ENCODE assay signal across 1 cellular context in the genomic region with DNA sequence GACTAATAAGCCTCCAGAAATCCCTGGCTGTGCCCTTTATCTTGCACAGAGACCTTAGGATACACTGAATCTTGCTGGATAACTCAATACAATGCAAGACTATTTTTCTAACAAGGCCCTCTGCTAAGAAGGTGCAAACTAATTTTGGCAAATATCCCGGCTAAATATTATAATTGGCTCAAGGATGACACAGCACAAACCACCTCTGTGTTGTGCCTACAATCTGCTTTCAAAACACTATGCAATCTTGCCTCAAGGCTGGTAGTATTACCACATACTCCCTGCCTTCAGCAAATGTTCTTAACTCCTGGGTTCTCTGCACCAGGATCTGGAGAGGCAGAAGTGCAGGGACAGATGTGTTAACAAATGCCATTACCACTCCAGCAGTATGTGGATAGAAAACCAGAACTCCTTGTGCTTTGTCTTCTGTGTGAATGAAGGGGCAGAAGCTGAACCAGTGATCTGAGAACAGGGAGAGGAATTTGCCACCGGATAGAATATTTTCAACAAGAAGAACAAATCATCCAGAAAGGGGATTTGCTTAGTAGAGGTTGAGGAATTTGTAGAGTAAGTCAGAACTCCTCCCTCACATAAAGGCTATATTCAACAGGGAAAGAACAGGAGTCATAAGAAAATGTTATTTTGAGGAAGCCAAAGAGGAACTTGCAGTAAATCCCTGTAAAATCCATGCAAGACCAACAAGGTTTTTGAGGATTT.
TF ChIP-seq lines count a peak whose summit lies in the region.

No MANE protein-coding gene starts in this region.

TF ChIP-seq in GM23338, 12 proteins besides CTCF, POLR2A, EP300 and RAD21 (continued from another document):
- TF ChIP-seq ZNF462 (CRISPR knock-in tag; IDR thresholded peaks at IDR 0.05) (no peak), CREB1 (CRISPR knock-in tag; IDR thresholded peaks at IDR 0.05; ENCODE audit: low read depth) (no peak), JUNB (IDR thresholded peaks at IDR 0.05; ENCODE audit: unreplicated experiment) (no peak), EZH2phosphoT487 (IDR thresholded peaks at IDR 0.05; ENCODE audit: unreplicated experiment) (no peak), STAT1 (IDR thresholded peaks at IDR 0.05; ENCODE audit: unreplicated experiment) (no peak), ZNF114 (CRISPR knock-in tag; IDR thresholded peaks at IDR 0.05) (no peak), ZNF331 (CRISPR knock-in tag; IDR thresholded peaks at IDR 0.05; ENCODE audit: low read depth) (no peak), EZH2 (IDR thresholded peaks at IDR 0.05; ENCODE audit: low read depth, unreplicated experiment) (no peak), NANOG (IDR thresholded peaks at IDR 0.05; ENCODE audit: borderline replicate concordance) (no peak), POLR2AphosphoS5 (IDR thresholded peaks at IDR 0.05; ENCODE audit: low read depth) (no peak)
- TF ChIP-seq, protein P1, sequence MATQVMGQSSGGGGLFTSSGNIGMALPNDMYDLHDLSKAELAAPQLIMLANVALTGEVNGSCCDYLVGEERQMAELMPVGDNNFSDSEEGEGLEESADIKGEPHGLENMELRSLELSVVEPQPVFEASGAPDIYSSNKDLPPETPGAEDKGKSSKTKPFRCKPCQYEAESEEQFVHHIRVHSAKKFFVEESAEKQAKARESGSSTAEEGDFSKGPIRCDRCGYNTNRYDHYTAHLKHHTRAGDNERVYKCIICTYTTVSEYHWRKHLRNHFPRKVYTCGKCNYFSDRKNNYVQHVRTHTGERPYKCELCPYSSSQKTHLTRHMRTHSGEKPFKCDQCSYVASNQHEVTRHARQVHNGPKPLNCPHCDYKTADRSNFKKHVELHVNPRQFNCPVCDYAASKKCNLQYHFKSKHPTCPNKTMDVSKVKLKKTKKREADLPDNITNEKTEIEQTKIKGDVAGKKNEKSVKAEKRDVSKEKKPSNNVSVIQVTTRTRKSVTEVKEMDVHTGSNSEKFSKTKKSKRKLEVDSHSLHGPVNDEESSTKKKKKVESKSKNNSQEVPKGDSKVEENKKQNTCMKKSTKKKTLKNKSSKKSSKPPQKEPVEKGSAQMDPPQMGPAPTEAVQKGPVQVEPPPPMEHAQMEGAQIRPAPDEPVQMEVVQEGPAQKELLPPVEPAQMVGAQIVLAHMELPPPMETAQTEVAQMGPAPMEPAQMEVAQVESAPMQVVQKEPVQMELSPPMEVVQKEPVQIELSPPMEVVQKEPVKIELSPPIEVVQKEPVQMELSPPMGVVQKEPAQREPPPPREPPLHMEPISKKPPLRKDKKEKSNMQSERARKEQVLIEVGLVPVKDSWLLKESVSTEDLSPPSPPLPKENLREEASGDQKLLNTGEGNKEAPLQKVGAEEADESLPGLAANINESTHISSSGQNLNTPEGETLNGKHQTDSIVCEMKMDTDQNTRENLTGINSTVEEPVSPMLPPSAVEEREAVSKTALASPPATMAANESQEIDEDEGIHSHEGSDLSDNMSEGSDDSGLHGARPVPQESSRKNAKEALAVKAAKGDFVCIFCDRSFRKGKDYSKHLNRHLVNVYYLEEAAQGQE (IDR thresholded peaks at IDR 0.05; ENCODE audit: unreplicated experiment): no peak
TF ChIP-seq in GM23338: peak in this region for 0.
